Comparison of ENCODE assay signal across 21 cellular contexts in genomic region chr21:35338881-35339632, GRCh38.
"Had no signal": no experiment of that assay in that cellular context is flagged by ENCODE, and none has a peak within 500 bp of the region (broad histone marks: within the 10 kb centered on the region; RNA-seq: fewer than 3 reads in every experiment).

No MANE protein-coding gene starts in this region.

- H3K27me3 ChIP-seq: gastrocnemius medialis, sigmoid colon, tibial nerve, upper lobe of left lung had no signal

- ATAC-seq: gastrocnemius medialis; left ventricle myocardium superior; naive thymus-derived CD8-positive, alpha-beta T cell; psoas muscle; right cardiac atrium; stimulated activated effector memory CD8-positive, alpha-beta T cell treated with anti-CD3 and anti-CD28 coated beads, Interleukin-12 subunit alpha, Interleukin-12 subunit beta, amount 100 ng/mL, for 72 hours had no signal

- H3K4me3 Mint-ChIP-seq: naive thymus-derived CD8-positive, alpha-beta T cell; nephron progenitor cell; stimulated activated effector memory CD8-positive, alpha-beta T cell treated with anti-CD3 and anti-CD28 coated beads, Interleukin-12 subunit alpha, Interleukin-12 subunit beta, amount 100 ng/mL, for 72 hours; stimulated activated naive CD8-positive, alpha-beta T cell treated with anti-CD3 and anti-CD28 coated beads, Interleukin-15, Interleukin-2, amounts not matched to agents 100 ng/mL and 50 ng/mL, for 24 hours had no signal

- H3K4me3 ChIP-seq: dorsolateral prefrontal cortex, gastrocnemius medialis, lower lobe of right lung, psoas muscle, sigmoid colon, thoracic aorta, tibial nerve, upper lobe of left lung, uterus had no signal

- DNase-seq: dorsolateral prefrontal cortex; effector CD4-positive, alpha-beta T cell; foreskin fibroblast; gastrocnemius medialis; head of caudate nucleus; left ventricle myocardium superior; lower lobe of right lung; naive thymus-derived CD8-positive, alpha-beta T cell; nephron progenitor cell; nucleus accumbens; psoas muscle; right cardiac atrium; sigmoid colon; stimulated activated CD4-positive, alpha-beta T cell treated with anti-CD3 and anti-CD28 coated beads, Interleukin-2, amount 100 ng/mL, for 24 hours; stimulated activated CD4-positive, alpha-beta T cell treated with anti-CD3 and anti-CD28 coated beads, Interleukin-4, amount 100 ng/mL, for 24 hours; upper lobe of left lung; uterus had no signal

- H3K4me1 ChIP-seq: gastrocnemius medialis, lower lobe of right lung, psoas muscle, sigmoid colon, upper lobe of left lung, uterus had no signal

- H3K27ac Mint-ChIP-seq: naive thymus-derived CD8-positive, alpha-beta T cell; nephron progenitor cell; stimulated activated effector memory CD8-positive, alpha-beta T cell treated with anti-CD3 and anti-CD28 coated beads, Interleukin-12 subunit alpha, Interleukin-12 subunit beta, amount 100 ng/mL, for 72 hours had no signal

- H3K36me3 Mint-ChIP-seq: naive thymus-derived CD8-positive, alpha-beta T cell; stimulated activated effector memory CD8-positive, alpha-beta T cell treated with anti-CD3 and anti-CD28 coated beads, Interleukin-12 subunit alpha, Interleukin-12 subunit beta, amount 100 ng/mL, for 72 hours had no signal

- H3K36me3 ChIP-seq: gastrocnemius medialis, lower lobe of right lung, sigmoid colon, thoracic aorta, tibial nerve, upper lobe of left lung, uterus had no signal

- H3K4me1 Mint-ChIP-seq: nephron progenitor cell had no signal

- H3K27me3 Mint-ChIP-seq: stimulated activated naive CD8-positive, alpha-beta T cell treated with anti-CD3 and anti-CD28 coated beads, Interleukin-15, Interleukin-2, amounts not matched to agents 100 ng/mL and 50 ng/mL, for 24 hours had no signal

- H3K27ac ChIP-seq: dorsolateral prefrontal cortex, gastrocnemius medialis, lower lobe of right lung, psoas muscle, sigmoid colon, thoracic aorta, tibial nerve, upper lobe of left lung, uterus had no signal

- H3K9me3 ChIP-seq: gastrocnemius medialis, psoas muscle, sigmoid colon, thoracic aorta, tibial nerve, upper lobe of left lung, uterus had no signal

- H3K9me3 Mint-ChIP-seq: nephron progenitor cell had no signal
